ENCODE assay signal across 10 cellular contexts in genomic region chr7:55111007-55111406, GRCh38.
DNase-seq lines count a peak whose midpoint lies in the region; ATAC-seq and TF ChIP-seq lines count a peak whose summit lies in the region.
"Had no signal": no experiment of that assay in that cellular context is flagged by ENCODE, and none has a peak within 500 bp of the region (broad histone marks: within the 10 kb centered on the region; RNA-seq: fewer than 3 reads in every experiment).

No MANE protein-coding gene starts in this region.

- H3K9me3 ChIP-seq in BLaER1 treated with 17β-estradiol and CSF1 and Interleukin-3, amounts not matched to agents 10 nM and 100 nM (replicated peaks in 1 of 11) = no peaks in the 10 kb centered on the region
- H3K9me3 ChIP-seq in osteoblast (ENCODE audit: low read depth, low read length) = no peaks in the 10 kb centered on the region

- H3K4me2 ChIP-seq in BLaER1 treated with 17β-estradiol and CSF1 and Interleukin-3, amounts not matched to agents 10 nM and 100 nM = peak overlapping the region in 8 of 11 experiments; percentile 6 to 47 (median 21); a peak in 12 of 22 replicates
- peak overlapping the region; percentile 51 for H3K4me2 ChIP-seq in osteoblast (ENCODE audit: insufficient read depth, low read length)

- DNase-seq in LHCN-M2 (ENCODE audit: low read depth) (peak; percentile 91), caudate nucleus (lab: John Stamatoyannopoulos, UW) (no peak), osteoblast (ENCODE audit: insufficient read length, low spot score, missing footprints) (no peak), NK-92 (lab: John Stamatoyannopoulos, UW; ENCODE audit: unreplicated experiment) (no peak), MV-4-11 (lab: John Stamatoyannopoulos, UW) (no peak)
- DNase-seq in activated CD4-positive, alpha-beta memory T cell treated with anti-CD3 and anti-CD28 coated beads for 36 hours = no peak
- DNase-seq: activated CD4-positive, alpha-beta T cell treated with anti-CD3 and anti-CD28 coated beads, Interleukin-2, amount 50 U/mL, for 4 hours; cerebellar nuclear complex had no signal

- peaks cover 0 to 67% (median 0%) of the 10 kb centered on the region in 11 experiments; a peak in 7 of 22 replicates for H3K27me3 ChIP-seq in BLaER1 treated with 17β-estradiol and CSF1 and Interleukin-3, amounts not matched to agents 10 nM and 100 nM
- H3K27me3 ChIP-seq in osteoblast (ENCODE audit: insufficient read depth, low read length) = no peaks in the 10 kb centered on the region

- TF ChIP-seq CTCF in osteoblast (IDR thresholded peaks at IDR 0.05; ENCODE audit: extremely low read depth, low read depth, low read length) = no peak

- ATAC-seq in GM19328 (IDR thresholded peaks at IDR 0.05; ENCODE audit: unreplicated experiment) = no peak

- H3K9me3 Mint-ChIP-seq in activated CD4-positive, alpha-beta memory T cell treated with anti-CD3 and anti-CD28 coated beads for 36 hours = no peaks in the 10 kb centered on the region

- H3K4me1 ChIP-seq in BLaER1 treated with 17β-estradiol and CSF1 and Interleukin-3, amounts not matched to agents 10 nM and 100 nM = peaks cover 0 to 13% (median 10%) of the 10 kb centered on the region in 10 experiments; a peak in 15 of 20 replicates
- peaks cover 52% of the 10 kb centered on the region for H3K4me1 ChIP-seq in osteoblast (ENCODE audit: insufficient read depth, low read length)

- CTCF ChIA-PET in activated CD4-positive, alpha-beta memory T cell treated with anti-CD3 and anti-CD28 coated beads for 36 hours (lab: Charles Lee) = no interaction called here

- peaks cover 18% of the 10 kb centered on the region for H3K27me3 Mint-ChIP-seq in activated CD4-positive, alpha-beta memory T cell treated with anti-CD3 and anti-CD28 coated beads for 36 hours

- H2AFZ ChIP-seq in osteoblast (ENCODE audit: low read length) = no peak overlapping the region

- H3K36me3 ChIP-seq in BLaER1 treated with 17β-estradiol and CSF1 and Interleukin-3, amounts not matched to agents 10 nM and 100 nM = no peaks in the 10 kb centered on the region
- H3K36me3 ChIP-seq in osteoblast (ENCODE audit: insufficient read depth, low read length) = peaks cover 4% of the 10 kb centered on the region

- intact Hi-C loops in activated CD4-positive, alpha-beta memory T cell treated with anti-CD3 and anti-CD28 coated beads for 36 hours (cut with micrococcal nuclease) = no loop called here

- no peak overlapping the region for H3K27ac Mint-ChIP-seq in activated CD4-positive, alpha-beta memory T cell treated with anti-CD3 and anti-CD28 coated beads for 36 hours

- POLR2A ChIA-PET in activated CD4-positive, alpha-beta memory T cell treated with anti-CD3 and anti-CD28 coated beads for 36 hours (lab: Charles Lee) = no interaction called here

- no peak overlapping the region for H3K9ac ChIP-seq in BLaER1 treated with 17β-estradiol and CSF1 and Interleukin-3, amounts not matched to agents 10 nM and 100 nM

- no peaks in the 10 kb centered on the region for H3K36me3 Mint-ChIP-seq in activated CD4-positive, alpha-beta memory T cell treated with anti-CD3 and anti-CD28 coated beads for 36 hours

- H4K20me1 ChIP-seq in BLaER1 treated with 17β-estradiol and CSF1 and Interleukin-3, amounts not matched to agents 10 nM and 100 nM = no peaks in the 10 kb centered on the region
- peaks cover 8% of the 10 kb centered on the region for H4K20me1 ChIP-seq in osteoblast (ENCODE audit: insufficient read depth, low read length)

- no peak overlapping the region for H3K4me3 ChIP-seq in BLaER1 treated with 17β-estradiol and CSF1 and Interleukin-3, amounts not matched to agents 10 nM and 100 nM
- H3K4me3 ChIP-seq in osteoblast (ENCODE audit: insufficient read depth, low read length) = peak overlapping the region; percentile 10

- H3K4me1 Mint-ChIP-seq in activated CD4-positive, alpha-beta memory T cell treated with anti-CD3 and anti-CD28 coated beads for 36 hours (ENCODE audit: low read depth) = no peaks in the 10 kb centered on the region

- no peak overlapping the region for H3K4me3 Mint-ChIP-seq in activated CD4-positive, alpha-beta memory T cell treated with anti-CD3 and anti-CD28 coated beads for 36 hours

- H3K79me2 ChIP-seq in osteoblast (ENCODE audit: insufficient read depth, low read length) = peaks cover 82% of the 10 kb centered on the region

- no peak overlapping the region for H3K27ac ChIP-seq in BLaER1 treated with 17β-estradiol and CSF1 and Interleukin-3, amounts not matched to agents 10 nM and 100 nM
- H3K27ac ChIP-seq in caudate nucleus (ENCODE audit: low read depth, low read length) (peak overlapping the region; percentile 18), osteoblast (ENCODE audit: low read depth, low read length) (peak overlapping the region; percentile 58)

Comparison
In these comparisons a context has a peak if more than half of its experiments do, and no peak if none do; other contexts are left out.
1. H3K27ac ChIP-seq: peak in caudate nucleus (single experiment) and osteoblast (single experiment); none in BLaER1 treated with 17β-estradiol and CSF1 and Interleukin-3, amounts not matched to agents 10 nM and 100 nM (0 of 11).